Comparison of ENCODE assay signal across 23 cellular contexts in the genomic region with DNA sequence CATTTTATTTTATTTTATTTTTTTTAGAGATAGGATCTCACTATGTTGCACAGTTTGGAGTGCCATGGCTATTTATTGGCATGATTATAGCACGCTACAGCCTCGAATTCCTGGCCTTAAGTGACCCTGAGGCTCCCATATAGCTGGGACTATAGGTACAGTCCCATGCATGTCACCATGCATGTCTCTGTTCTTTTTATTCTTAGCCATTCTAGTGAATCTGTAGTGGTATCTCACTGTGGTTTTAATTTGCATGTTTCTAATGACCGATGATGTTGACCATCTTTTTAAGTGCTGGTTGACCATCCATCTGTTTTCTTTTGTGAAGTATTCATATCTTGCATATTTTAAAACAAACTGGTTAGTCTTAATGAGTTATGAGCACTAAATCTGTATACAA.
DNase-seq lines count a peak whose midpoint lies in the region; ATAC-seq and TF ChIP-seq lines count a peak whose summit lies in the region.
"Had no signal": no experiment of that assay in that cellular context is flagged by ENCODE, and none has a peak within 500 bp of the region (broad histone marks: within the 10 kb centered on the region; RNA-seq: fewer than 3 reads in every experiment).

No MANE protein-coding gene starts in this region.

- WGBS in transverse colon (ENCODE audit: low coverage in 1 of 2), 2 donors: 83 to 87% methylated on average over 3 of the region's 3 CpGs

- no peaks in the 10 kb centered on the region for H3K36me3 ChIP-seq in transverse colon
- H3K36me3 ChIP-seq: BE2C, neural progenitor cell, right atrium auricular region had no signal

- H3K27ac ChIP-seq in transverse colon: peak overlapping the region; percentile 83 to 87 (median 86)
- H3K27ac ChIP-seq: body of pancreas, coronary artery, esophagus squamous epithelium, GM23248, neural progenitor cell, right atrium auricular region had no signal

- no peaks in the 10 kb centered on the region for H3K9me3 ChIP-seq in transverse colon
- H3K9me3 ChIP-seq: BE2C, body of pancreas, esophagus squamous epithelium, right atrium auricular region had no signal

- TF ChIP-seq CTCF in transverse colon (IDR thresholded peaks at IDR 0.05) (no peak), GM13976 (IDR thresholded peaks at IDR 0.05; ENCODE audit: borderline replicate concordance, control extremely low read depth, extremely low read depth, insufficient read depth, missing control alignments) (no peak)

- no peak for TF ChIP-seq EP300 in transverse colon (IDR thresholded peaks at IDR 0.05; ENCODE audit: low read depth)

- H3K27me3 ChIP-seq in transverse colon: no peaks in the 10 kb centered on the region
- H3K27me3 ChIP-seq: BE2C, body of pancreas, esophagus squamous epithelium, neural progenitor cell, right atrium auricular region had no signal

- H3K4me3 ChIP-seq in transverse colon: no peak overlapping the region
- H3K4me3 ChIP-seq: body of pancreas, coronary artery, esophagus squamous epithelium, GM23248, neural progenitor cell, right atrium auricular region had no signal

- ATAC-seq in GM19351 (IDR thresholded peaks at IDR 0.05; ENCODE audit: unreplicated experiment) (peak; percentile 78), HG02571 (IDR thresholded peaks at IDR 0.05; ENCODE audit: unreplicated experiment) (peak; percentile 79), HG03280 (IDR thresholded peaks at IDR 0.05; ENCODE audit: unreplicated experiment) (peak; percentile 71), GM21528 (IDR thresholded peaks at IDR 0.05; ENCODE audit: low FRiP score, unreplicated experiment) (no peak)
- ATAC-seq: body of pancreas, Right ventricle myocardium inferior had no signal

- H3K4me1 ChIP-seq in transverse colon: peaks cover 2 to 59% (median 17%) of the 10 kb centered on the region in 4 donors
- H3K4me1 ChIP-seq: BE2C, esophagus squamous epithelium, neural progenitor cell, right atrium auricular region had no signal

- DNase-seq in transverse colon: no peak
- DNase-seq in T-helper 1 cell: no peak
- no peak for DNase-seq in GM13976 (ENCODE audit: low spot score)
- DNase-seq: activated CD4-positive, CD25-positive, alpha-beta regulatory T cell treated with anti-CD3 and anti-CD28 coated beads, Interleukin-2, amount 50 U/mL, for 72 hours; BE2C; body of pancreas; esophagus squamous epithelium; GF-D8; GM23248; head of caudate nucleus; mesendoderm; NCI-H146; NCI-H226; stimulated activated CD4-positive, alpha-beta T cell treated with anti-CD3 and anti-CD28 coated beads, Interleukin-1b, Interleukin-23, amount 100 ng/mL, for 48 hours; T-helper 2 cell had no signal

- intact Hi-C loops in transverse colon (cut with DNase I; ENCODE audit: low total_unique reads): no loop called here

- in situ Hi-C loops in transverse colon (cut with MboI; ENCODE audit: low pct_ligation_motif_present in 1 of 4, low pct_unique_long_range_greater_than_20kb in 1 of 4, low sequenced_read_pairs in 3 of 4) (no loop called here), GM13976 (cut with MboI; ENCODE audit: low sequenced_read_pairs, unreplicated experiment) (no loop called here)

- no peak for TF ChIP-seq POLR2A in transverse colon (IDR thresholded peaks at IDR 0.05)
